Comparison of ENCODE assay signal across 8 cellular contexts in genomic region chr18:23825978-23826405, GRCh38.
DNase-seq lines count a peak whose midpoint lies in the region; ATAC-seq and TF ChIP-seq lines count a peak whose summit lies in the region.

No MANE protein-coding gene starts in this region.

- CTCF ChIA-PET in activated CD8-positive, alpha-beta memory T cell treated with anti-CD3 and anti-CD28 coated beads, Interleukin-2, amount 10 ng/mL, durations not matched to agents 7 days and 5 days (lab: Charles Lee) = interaction anchor here (1.4 to 1.8 kb wide), 3 partner anchors 13 to 204 kb away, joined by 3 to 9 read pairs (median 3); no protein-coding TSS in a partner anchor
- CTCF ChIA-PET in activated CD8-positive, alpha-beta T cell treated with anti-CD3 and anti-CD28 coated beads, Interleukin-2, amount 10 ng/mL, durations not matched to agents 7 days and 5 days (lab: Charles Lee) = interaction anchor here (0.8 to 5.0 kb wide), 6 partner anchors 36 to 292 kb away, joined by 3 to 37 read pairs (median 3); no protein-coding TSS in a partner anchor

- peak overlapping the region; percentile 6 for H3K9ac ChIP-seq in smooth muscle cell (ENCODE audit: low read depth)

- no peaks in the 10 kb centered on the region for H3K79me2 ChIP-seq in smooth muscle cell (ENCODE audit: low read depth)

- H3K27ac ChIP-seq in heart right ventricle (peak overlapping the region; percentile 10 to 82 (median 69)), smooth muscle cell (ENCODE audit: low read depth) (peak overlapping the region; percentile 9)

- H3K4me1 Mint-ChIP-seq in activated CD8-positive, alpha-beta memory T cell treated with anti-CD3 and anti-CD28 coated beads, Interleukin-2, amount 10 ng/mL, durations not matched to agents 7 days and 5 days = peaks cover 40% of the 10 kb centered on the region
- H3K4me1 Mint-ChIP-seq in activated CD8-positive, alpha-beta T cell treated with anti-CD3 and anti-CD28 coated beads, Interleukin-2, amount 10 ng/mL, durations not matched to agents 7 days and 5 days (ENCODE audit: low read depth) = peaks cover 44% of the 10 kb centered on the region

- intact Hi-C loops in heart right ventricle (cut with DNase I) = loop anchor here in 4 of 10 donors (5.0 to 10.0 kb wide), 4 partner anchors 91 to 289 kb away; no protein-coding TSS in a partner anchor

- no peak overlapping the region for H2AFZ ChIP-seq in smooth muscle cell (ENCODE audit: low read depth)

- DNase-seq in activated CD8-positive, alpha-beta memory T cell treated with anti-CD3 and anti-CD28 coated beads, Interleukin-2, amount 10 ng/mL, durations not matched to agents 7 days and 5 days = no peak
- no peak for DNase-seq in activated CD8-positive, alpha-beta memory T cell treated with anti-CD3 and anti-CD28 coated beads for 24 hours
- no peak for DNase-seq in activated CD8-positive, alpha-beta T cell treated with anti-CD3 and anti-CD28 coated beads, Interleukin-2, amount 10 ng/mL, durations not matched to agents 7 days and 5 days
- peak in 1 of 2 donors; percentile 80 for DNase-seq in heart right ventricle
- DNase-seq in smooth muscle cell (lab: John Stamatoyannopoulos, UW; ENCODE audit: unreplicated experiment) = no peak
- DNase-seq in NCI-H510A (lab: John Stamatoyannopoulos, UW) = no peak
- DNase-seq in NCI-H82 treated with DMSO at 0.1 percent for 48 hours (lab: John Stamatoyannopoulos, UW; ENCODE audit: unreplicated experiment) = no peak
- no peak for DNase-seq in amniotic stem cell (lab: John Stamatoyannopoulos, UW)

- H3K4me3 ChIP-seq in heart right ventricle = no peak overlapping the region
- H3K4me3 ChIP-seq in smooth muscle cell = no peak overlapping the region

- H3F3A ChIP-seq in smooth muscle cell (ENCODE audit: low read depth) = no peaks in the 10 kb centered on the region

- TF ChIP-seq CTCF in heart right ventricle (IDR thresholded peaks at IDR 0.05) (no peak), smooth muscle cell (IDR thresholded peaks at IDR 0.05; ENCODE audit: borderline replicate concordance, insufficient read depth, poor library complexity, severe bottlenecking) (no peak)

- WGBS in heart right ventricle, 2 donors = 15 to 16% methylated on average over 6 of the region's 6 CpGs
- WGBS in smooth muscle cell (ENCODE audit: low lambda C conversion rate) = 46% methylated on average over 6 of the region's 6 CpGs

- H3K9me3 Mint-ChIP-seq in activated CD8-positive, alpha-beta memory T cell treated with anti-CD3 and anti-CD28 coated beads, Interleukin-2, amount 10 ng/mL, durations not matched to agents 7 days and 5 days (ENCODE audit: low read depth) = peaks cover 2% of the 10 kb centered on the region
- H3K9me3 Mint-ChIP-seq in activated CD8-positive, alpha-beta T cell treated with anti-CD3 and anti-CD28 coated beads, Interleukin-2, amount 10 ng/mL, durations not matched to agents 7 days and 5 days (ENCODE audit: insufficient read depth) = no peaks in the 10 kb centered on the region

- peaks cover 0 to 30% (median 0%) of the 10 kb centered on the region in 9 donors for H3K36me3 ChIP-seq in heart right ventricle
- H3K36me3 ChIP-seq in smooth muscle cell (ENCODE audit: low read depth) = no peaks in the 10 kb centered on the region

- no peak overlapping the region for H3K4me2 ChIP-seq in smooth muscle cell

- H3K4me3 Mint-ChIP-seq in activated CD8-positive, alpha-beta memory T cell treated with anti-CD3 and anti-CD28 coated beads, Interleukin-2, amount 10 ng/mL, durations not matched to agents 7 days and 5 days = no peak overlapping the region
- no peak overlapping the region for H3K4me3 Mint-ChIP-seq in activated CD8-positive, alpha-beta T cell treated with anti-CD3 and anti-CD28 coated beads, Interleukin-2, amount 10 ng/mL, durations not matched to agents 7 days and 5 days

- POLR2A ChIA-PET in activated CD8-positive, alpha-beta T cell treated with anti-CD3 and anti-CD28 coated beads, Interleukin-2, amount 10 ng/mL, durations not matched to agents 7 days and 5 days (lab: Charles Lee) = interaction anchor here (1.6 kb wide), 1 partner anchor 93 kb away, joined by 5 read pairs; no protein-coding TSS in a partner anchor

- no peaks in the 10 kb centered on the region for H4K20me1 ChIP-seq in smooth muscle cell (ENCODE audit: low read depth)

- H3K27ac Mint-ChIP-seq in activated CD8-positive, alpha-beta memory T cell treated with anti-CD3 and anti-CD28 coated beads, Interleukin-2, amount 10 ng/mL, durations not matched to agents 7 days and 5 days = peak overlapping the region; percentile 14
- H3K27ac Mint-ChIP-seq in activated CD8-positive, alpha-beta T cell treated with anti-CD3 and anti-CD28 coated beads, Interleukin-2, amount 10 ng/mL, durations not matched to agents 7 days and 5 days = peak overlapping the region; percentile 15

- no peak for ATAC-seq in activated CD8-positive, alpha-beta memory T cell treated with anti-CD3 and anti-CD28 coated beads, Interleukin-2, amount 10 ng/mL, durations not matched to agents 7 days and 5 days
- peak; percentile 32 for ATAC-seq in activated CD8-positive, alpha-beta T cell treated with anti-CD3 and anti-CD28 coated beads, Interleukin-2, amount 10 ng/mL, durations not matched to agents 7 days and 5 days
- ATAC-seq in heart right ventricle = peak; percentile 81 to 97 (median 96)

- H3K9me3 ChIP-seq in heart right ventricle (no peaks in the 10 kb centered on the region), smooth muscle cell (replicated peaks; ENCODE audit: low read depth) (no peaks in the 10 kb centered on the region)

- H3K27me3 ChIP-seq in heart right ventricle (no peaks in the 10 kb centered on the region), smooth muscle cell (ENCODE audit: low read depth) (no peaks in the 10 kb centered on the region)

- H3K4me1 ChIP-seq in heart right ventricle = peaks cover 0 to 31% (median 11%) of the 10 kb centered on the region in 9 donors
- H3K4me1 ChIP-seq in smooth muscle cell (ENCODE audit: low read depth) = no peaks in the 10 kb centered on the region

- peaks cover 5% of the 10 kb centered on the region for H3K27me3 Mint-ChIP-seq in activated CD8-positive, alpha-beta memory T cell treated with anti-CD3 and anti-CD28 coated beads, Interleukin-2, amount 10 ng/mL, durations not matched to agents 7 days and 5 days
- H3K27me3 Mint-ChIP-seq in activated CD8-positive, alpha-beta T cell treated with anti-CD3 and anti-CD28 coated beads, Interleukin-2, amount 10 ng/mL, durations not matched to agents 7 days and 5 days (ENCODE audit: low read depth) = peaks cover 10% of the 10 kb centered on the region

- H3K36me3 Mint-ChIP-seq in activated CD8-positive, alpha-beta memory T cell treated with anti-CD3 and anti-CD28 coated beads, Interleukin-2, amount 10 ng/mL, durations not matched to agents 7 days and 5 days = peaks cover 5% of the 10 kb centered on the region
- H3K36me3 Mint-ChIP-seq in activated CD8-positive, alpha-beta T cell treated with anti-CD3 and anti-CD28 coated beads, Interleukin-2, amount 10 ng/mL, durations not matched to agents 7 days and 5 days (ENCODE audit: low read depth) = no peaks in the 10 kb centered on the region
